Comparison of ENCODE assay signal across 14 cellular contexts in genomic region chr14:90518075-90518940, GRCh38.
DNase-seq lines count a peak whose midpoint lies in the region; ATAC-seq and TF ChIP-seq lines count a peak whose summit lies in the region.
"Had no signal": no experiment of that assay in that cellular context is flagged by ENCODE, and none has a peak within 500 bp of the region (broad histone marks: within the 10 kb centered on the region; RNA-seq: fewer than 3 reads in every experiment).

No MANE protein-coding gene starts in this region.

- intact Hi-C loops in Caco-2 (cut with micrococcal nuclease; ENCODE audit: unreplicated experiment), result loop anchor here (1.0 to 10.0 kb wide), 2 partner anchors 74 to 119 kb away; no protein-coding TSS in a partner anchor
- intact Hi-C loops in esophagus muscularis mucosa (cut with DNase I), result loop anchor here (5.0 kb wide), 1 partner anchor 179 kb away; no protein-coding TSS in a partner anchor
- intact Hi-C loops in activated CD4-positive, alpha-beta T cell treated with anti-CD3 and anti-CD28 coated beads for 36 hours (cut with DNase I, micrococcal nuclease), result loop anchor here (2.0 to 5.0 kb wide), 3 partner anchors 116 to 216 kb away; no protein-coding TSS in a partner anchor

- peak overlapping the region; percentile 91 for H3K27ac Mint-ChIP-seq in Caco-2 (ENCODE audit: unreplicated experiment)
- no peak overlapping the region for H3K27ac Mint-ChIP-seq in activated CD4-positive, alpha-beta T cell treated with anti-CD3 and anti-CD28 coated beads for 36 hours
- H3K27ac Mint-ChIP-seq: stimulated activated naive CD8-positive, alpha-beta T cell treated with anti-CD3 and anti-CD28 coated beads, Interleukin-15, Interleukin-2, amounts not matched to agents 100 ng/mL and 50 ng/mL, for 24 hours had no signal

- H3K79me2 ChIP-seq in osteoblast (ENCODE audit: insufficient read depth, low read length), result no peaks in the 10 kb centered on the region

- no peaks in the 10 kb centered on the region for H3K27me3 Mint-ChIP-seq in Caco-2 (ENCODE audit: insufficient read depth, unreplicated experiment)
- H3K27me3 Mint-ChIP-seq in activated CD4-positive, alpha-beta T cell treated with anti-CD3 and anti-CD28 coated beads for 36 hours, result no peaks in the 10 kb centered on the region
- H3K27me3 Mint-ChIP-seq: stimulated activated naive CD8-positive, alpha-beta T cell treated with anti-CD3 and anti-CD28 coated beads, Interleukin-15, Interleukin-2, amounts not matched to agents 100 ng/mL and 50 ng/mL, for 24 hours had no signal

- H3K36me3 ChIP-seq in Caco-2 (ENCODE audit: control insufficient read depth, insufficient read depth, low read length) (no peaks in the 10 kb centered on the region), esophagus muscularis mucosa (no peaks in the 10 kb centered on the region), osteoblast (ENCODE audit: insufficient read depth, low read length) (no peaks in the 10 kb centered on the region)

- ATAC-seq in activated CD4-positive, alpha-beta T cell treated with anti-CD3 and anti-CD28 coated beads for 36 hours, result no peak
- ATAC-seq: left ventricle myocardium superior, SK-N-SH treated with all-trans-retinoic acid at 6 μM for 48 hours had no signal

- no peak for TF ChIP-seq EP300 in esophagus muscularis mucosa (IDR thresholded peaks at IDR 0.05)

- TF ChIP-seq POLR2A in esophagus muscularis mucosa (IDR thresholded peaks at IDR 0.05; ENCODE audit: low read depth), result no peak

- no peaks in the 10 kb centered on the region for H3K9me3 Mint-ChIP-seq in Caco-2 (ENCODE audit: unreplicated experiment)
- H3K9me3 Mint-ChIP-seq in activated CD4-positive, alpha-beta T cell treated with anti-CD3 and anti-CD28 coated beads for 36 hours (ENCODE audit: low read depth), result no peaks in the 10 kb centered on the region
- H3K9me3 Mint-ChIP-seq: activated T-cell treated with anti-CD3 and anti-CD28 coated beads, Interleukin-2, amount 50 U/mL, for 4 hours; naive thymus-derived CD8-positive, alpha-beta T cell; stimulated activated naive CD8-positive, alpha-beta T cell treated with anti-CD3 and anti-CD28 coated beads, Interleukin-15, Interleukin-2, amounts not matched to agents 100 ng/mL and 50 ng/mL, for 24 hours had no signal

- H3K4me2 ChIP-seq in osteoblast (ENCODE audit: insufficient read depth, low read length), result no peak overlapping the region
- H3K4me2 ChIP-seq: PC-9 had no signal

- H3K9me3 ChIP-seq in Caco-2 (no peaks in the 10 kb centered on the region), esophagus muscularis mucosa (no peaks in the 10 kb centered on the region), osteoblast (ENCODE audit: low read depth, low read length) (no peaks in the 10 kb centered on the region)

- no peak overlapping the region for H3K4me3 Mint-ChIP-seq in Caco-2 (ENCODE audit: unreplicated experiment)
- H3K4me3 Mint-ChIP-seq in activated CD4-positive, alpha-beta T cell treated with anti-CD3 and anti-CD28 coated beads for 36 hours, result no peak overlapping the region
- H3K4me3 Mint-ChIP-seq: activated T-cell treated with anti-CD3 and anti-CD28 coated beads, Interleukin-2, amount 50 U/mL, for 4 hours; stimulated activated naive CD8-positive, alpha-beta T cell treated with anti-CD3 and anti-CD28 coated beads, Interleukin-15, Interleukin-2, amounts not matched to agents 100 ng/mL and 50 ng/mL, for 24 hours had no signal

- peak overlapping the region; percentile 66 to 90 (median 72) for H3K27ac ChIP-seq in esophagus muscularis mucosa (replicated peaks in 1 of 4)
- H3K27ac ChIP-seq in osteoblast (ENCODE audit: low read depth, low read length), result no peak overlapping the region
- H3K27ac ChIP-seq: PC-9 had no signal

- no peaks in the 10 kb centered on the region for H4K20me1 ChIP-seq in osteoblast (ENCODE audit: insufficient read depth, low read length)

- CTCF ChIA-PET in Caco-2 (lab: Charles Lee), result interaction anchor here (0.6 to 1.3 kb wide), 2 partner anchors 57 to 119 kb away, joined by 3 read pairs; no protein-coding TSS in a partner anchor
- CTCF ChIA-PET in activated CD4-positive, alpha-beta T cell treated with anti-CD3 and anti-CD28 coated beads for 36 hours (lab: Charles Lee), result interaction anchor here (0.6 to 1.5 kb wide), 7 partner anchors 8 to 406 kb away, joined by 3 to 4 read pairs (median 3); no protein-coding TSS in a partner anchor

- H3K4me1 ChIP-seq in Caco-2 (peaks cover 57% of the 10 kb centered on the region), esophagus muscularis mucosa (peaks cover 49 to 83% (median 65%) of the 10 kb centered on the region in 4 donors), osteoblast (ENCODE audit: insufficient read depth, low read length) (peaks cover 10% of the 10 kb centered on the region)

- no TSS peak for BruUV-seq in Caco-2 (replicated peaks; lab: Mats Ljungman, UMichigan)

- H3K27me3 ChIP-seq in Caco-2 (replicated peaks; ENCODE audit: control insufficient read depth, insufficient read depth, low read length) (no peaks in the 10 kb centered on the region), esophagus muscularis mucosa (no peaks in the 10 kb centered on the region), osteoblast (ENCODE audit: insufficient read depth, low read length) (no peaks in the 10 kb centered on the region)

- no peak overlapping the region for H2AFZ ChIP-seq in osteoblast (ENCODE audit: low read length)
- H2AFZ ChIP-seq: PC-9 had no signal

- DNase-seq in Caco-2 (no peak), NCI-H524 (lab: John Stamatoyannopoulos, UW) (peak; percentile 52 to 83), esophagus muscularis mucosa (ENCODE audit: extremely low spot score) (no peak), osteoblast (ENCODE audit: insufficient read length, low spot score, missing footprints) (peak; percentile 70), Kasumi-1 (lab: John Stamatoyannopoulos, UW) (no peak)
- no peak for DNase-seq in activated T-cell treated with anti-CD3 and anti-CD28 coated beads, Interleukin-2, amount 50 U/mL, for 48 hours
- DNase-seq in activated CD4-positive, alpha-beta T cell treated with anti-CD3 and anti-CD28 coated beads for 36 hours, result no peak
- no peak for DNase-seq in activated CD4-positive, alpha-beta T cell treated with anti-CD3 and anti-CD28 coated beads, Interleukin-2, amount 50 U/mL, for 48 hours
- DNase-seq: left ventricle myocardium superior had no signal

- H3K4me1 Mint-ChIP-seq in Caco-2 (ENCODE audit: low read depth, unreplicated experiment), result peaks cover 19% of the 10 kb centered on the region
- H3K4me1 Mint-ChIP-seq in activated CD4-positive, alpha-beta T cell treated with anti-CD3 and anti-CD28 coated beads for 36 hours, result no peaks in the 10 kb centered on the region

- peaks cover 6% of the 10 kb centered on the region for H3K36me3 Mint-ChIP-seq in Caco-2 (ENCODE audit: insufficient read depth, unreplicated experiment)
- H3K36me3 Mint-ChIP-seq in activated CD4-positive, alpha-beta T cell treated with anti-CD3 and anti-CD28 coated beads for 36 hours (ENCODE audit: low read depth), result no peaks in the 10 kb centered on the region
- H3K36me3 Mint-ChIP-seq: naive thymus-derived CD8-positive, alpha-beta T cell had no signal

- 54% methylated on average over 12 of the region's 25 CpGs for WGBS in esophagus muscularis mucosa

- TF ChIP-seq CTCF in Caco-2 (IDR thresholded peaks at IDR 0.05; ENCODE audit: insufficient read depth in 1 of 2, low read depth in 1 of 2, low read length in 1 of 2, severe bottlenecking in 1 of 2, unreplicated experiment in 1 of 2), result no peak
- no peak for TF ChIP-seq CTCF in esophagus muscularis mucosa (IDR thresholded peaks at IDR 0.05)
- no peak for TF ChIP-seq CTCF in osteoblast (IDR thresholded peaks at IDR 0.05; ENCODE audit: extremely low read depth, low read depth, low read length)

- H3K4me3 ChIP-seq in Caco-2 (ENCODE audit: low read depth, low read length) (no peak overlapping the region), esophagus muscularis mucosa (no peak overlapping the region), osteoblast (ENCODE audit: insufficient read depth, low read length) (no peak overlapping the region)
- H3K4me3 ChIP-seq: PC-9 had no signal

- POLR2A ChIA-PET in Caco-2 (lab: Charles Lee), result no interaction called here
- POLR2A ChIA-PET in activated CD4-positive, alpha-beta T cell treated with anti-CD3 and anti-CD28 coated beads for 36 hours (lab: Charles Lee), result no interaction called here

Comparison
In these comparisons a context has a peak if more than half of its experiments do, and no peak if none do; other contexts are left out.
1. DNase-seq: peak in NCI-H524 (2 of 2) and osteoblast (single experiment); none in Caco-2 (0 of 2), esophagus muscularis mucosa (single experiment), Kasumi-1 (0 of 2), activated T-cell treated with anti-CD3 and anti-CD28 coated beads, Interleukin-2, amount 50 U/mL, for 48 hours (0 of 2), activated CD4-positive, alpha-beta T cell treated with anti-CD3 and anti-CD28 coated beads for 36 hours (single experiment) and activated CD4-positive, alpha-beta T cell treated with anti-CD3 and anti-CD28 coated beads, Interleukin-2, amount 50 U/mL, for 48 hours (0 of 2).